Comparison of ENCODE assay signal across 22 cellular contexts in genomic region chr1:51453010-51453409, GRCh38.
"Had no signal": no experiment of that assay in that cellular context is flagged by ENCODE, and none has a peak within 500 bp of the region (broad histone marks: within the 10 kb centered on the region; RNA-seq: fewer than 3 reads in every experiment).

No MANE protein-coding gene starts in this region.

- H3K9me3 Mint-ChIP-seq: activated CD4-positive, alpha-beta T cell treated with anti-CD3 and anti-CD28 coated beads, Interleukin-2, amount 10 ng/mL, durations not matched to agents 7 days and 5 days; endodermal cell; nephron progenitor cell; stimulated activated naive CD8-positive, alpha-beta T cell treated with anti-CD3 and anti-CD28 coated beads, Interleukin-15, Interleukin-2, amounts not matched to agents 100 ng/mL and 50 ng/mL, for 24 hours had no signal

- DNase-seq: activated CD4-positive, alpha-beta T cell treated with anti-CD3 and anti-CD28 coated beads, Interleukin-2, amount 10 ng/mL, durations not matched to agents 7 days and 5 days; activated CD8-positive, alpha-beta memory T cell treated with anti-CD3 and anti-CD28 coated beads for 24 hours; activated gamma-delta T cell treated with Interleukin-2 at 50 U/mL for 16 hours; amygdala; body of pancreas; caudate nucleus; cortex of kidney; endodermal cell; hippocampal formation; nephron progenitor cell; occipital lobe; right cardiac atrium; small intestine; stimulated activated CD4-positive, alpha-beta T cell treated with anti-CD3 and anti-CD28 coated beads, Interleukin-4, amount 100 ng/mL, for 24 hours; stimulated activated CD8-positive, alpha-beta memory T cell treated with anti-CD3 and anti-CD28 coated beads, Interleukin-4, amount 100 ng/mL, for 48 hours; T-helper 2 cell; trophoblast cell had no signal

- H3K27ac Mint-ChIP-seq: activated CD4-positive, alpha-beta T cell treated with anti-CD3 and anti-CD28 coated beads, Interleukin-2, amount 10 ng/mL, durations not matched to agents 7 days and 5 days; activated naive CD8-positive, alpha-beta T cell; endodermal cell; mesothelial cell of epicardium; nephron progenitor cell; progenitor cell of endocrine pancreas; stimulated activated naive CD8-positive, alpha-beta T cell treated with anti-CD3 and anti-CD28 coated beads, Interleukin-15, Interleukin-2, amounts not matched to agents 100 ng/mL and 50 ng/mL, for 24 hours had no signal

- H3K27me3 Mint-ChIP-seq: activated CD4-positive, alpha-beta T cell treated with anti-CD3 and anti-CD28 coated beads, Interleukin-2, amount 10 ng/mL, durations not matched to agents 7 days and 5 days; activated naive CD8-positive, alpha-beta T cell; progenitor cell of endocrine pancreas; stimulated activated naive CD8-positive, alpha-beta T cell treated with anti-CD3 and anti-CD28 coated beads, Interleukin-15, Interleukin-2, amounts not matched to agents 100 ng/mL and 50 ng/mL, for 24 hours had no signal

- H3K9me3 ChIP-seq: body of pancreas, suprapubic skin had no signal

- H3K4me1 Mint-ChIP-seq: activated CD4-positive, alpha-beta T cell treated with anti-CD3 and anti-CD28 coated beads, Interleukin-2, amount 10 ng/mL, durations not matched to agents 7 days and 5 days; mesothelial cell of epicardium; nephron progenitor cell had no signal

- H3K4me3 ChIP-seq: body of pancreas, suprapubic skin had no signal

- H3K4me3 Mint-ChIP-seq: activated CD4-positive, alpha-beta T cell treated with anti-CD3 and anti-CD28 coated beads, Interleukin-2, amount 10 ng/mL, durations not matched to agents 7 days and 5 days; activated naive CD8-positive, alpha-beta T cell; endodermal cell; mesothelial cell of epicardium; nephron progenitor cell; stimulated activated naive CD8-positive, alpha-beta T cell treated with anti-CD3 and anti-CD28 coated beads, Interleukin-15, Interleukin-2, amounts not matched to agents 100 ng/mL and 50 ng/mL, for 24 hours had no signal

- H3K27ac ChIP-seq: body of pancreas, suprapubic skin had no signal

- H3K4me1 ChIP-seq: body of pancreas had no signal

- H3K27me3 ChIP-seq: body of pancreas, suprapubic skin had no signal

- ATAC-seq: body of pancreas, right cardiac atrium had no signal
